In the genomic region with DNA sequence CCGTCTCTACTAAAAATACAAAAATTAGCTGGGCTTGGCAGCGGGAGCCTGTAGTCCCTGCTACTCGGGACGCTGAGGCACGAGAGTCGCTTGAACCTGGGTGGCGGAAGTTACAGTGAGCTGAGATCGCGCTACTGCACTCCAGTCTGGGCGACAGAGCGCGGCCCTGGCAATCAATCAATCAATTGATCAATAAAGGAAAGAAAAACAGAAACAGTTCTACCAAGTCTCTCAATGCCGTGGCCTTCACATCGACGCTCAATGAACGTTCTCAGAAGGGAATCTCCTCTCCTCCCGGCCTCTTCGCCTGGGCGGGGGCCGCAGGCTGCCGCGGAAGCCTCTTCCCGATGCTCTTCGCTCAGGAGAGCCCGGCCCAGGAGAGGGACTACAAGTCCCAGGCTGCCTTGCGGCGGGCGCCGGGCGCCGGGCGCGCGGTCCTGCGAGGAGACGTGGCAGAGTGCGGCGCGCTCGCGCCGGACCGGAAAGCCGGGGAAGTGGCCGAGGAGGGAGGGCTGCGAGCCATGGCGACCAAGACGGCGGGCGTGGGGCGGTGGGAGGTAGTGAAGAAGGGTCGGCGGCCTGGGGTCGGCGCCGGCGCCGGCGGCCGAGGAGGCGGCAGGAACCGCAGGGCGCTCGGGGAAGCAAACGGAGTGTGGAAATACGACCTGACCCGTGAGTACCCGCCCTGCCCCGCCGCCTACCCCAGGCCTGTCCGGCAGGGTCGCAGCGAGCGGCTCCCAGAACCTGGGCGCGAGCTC, we compare ENCODE assay signal across 8 cellular contexts. TPM values are rescaled to one million over a fixed set of nuclear protein-coding genes. Genes with fewer than 3 reads are reported as not detected.
DNase-seq lines count a peak whose midpoint lies in the region; ATAC-seq and TF ChIP-seq lines count a peak whose summit lies in the region.

A gene with protein sequence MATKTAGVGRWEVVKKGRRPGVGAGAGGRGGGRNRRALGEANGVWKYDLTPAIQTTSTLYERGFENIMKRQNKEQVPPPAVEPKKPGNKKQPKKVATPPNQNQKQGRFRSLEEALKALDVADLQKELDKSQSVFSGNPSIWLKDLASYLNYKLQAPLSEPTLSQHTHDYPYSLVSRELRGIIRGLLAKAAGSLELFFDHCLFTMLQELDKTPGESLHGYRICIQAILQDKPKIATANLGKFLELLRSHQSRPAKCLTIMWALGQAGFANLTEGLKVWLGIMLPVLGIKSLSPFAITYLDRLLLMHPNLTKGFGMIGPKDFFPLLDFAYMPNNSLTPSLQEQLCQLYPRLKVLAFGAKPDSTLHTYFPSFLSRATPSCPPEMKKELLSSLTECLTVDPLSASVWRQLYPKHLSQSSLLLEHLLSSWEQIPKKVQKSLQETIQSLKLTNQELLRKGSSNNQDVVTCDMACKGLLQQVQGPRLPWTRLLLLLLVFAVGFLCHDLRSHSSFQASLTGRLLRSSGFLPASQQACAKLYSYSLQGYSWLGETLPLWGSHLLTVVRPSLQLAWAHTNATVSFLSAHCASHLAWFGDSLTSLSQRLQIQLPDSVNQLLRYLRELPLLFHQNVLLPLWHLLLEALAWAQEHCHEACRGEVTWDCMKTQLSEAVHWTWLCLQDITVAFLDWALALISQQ (plus strand): TSS at position 471 of the 758 bp plus-strand sequence. CDS start 51 bp downstream, at position 522.

- peaks cover 27% of the 10 kb centered on the region for H3K36me3 ChIP-seq in H7 (replicated peaks; ENCODE audit: control insufficient read depth, insufficient read depth, low read length)
- H3K36me3 ChIP-seq in SJSA1 = peaks cover 54% of the 10 kb centered on the region
- H3K36me3 ChIP-seq in gastroesophageal sphincter = peaks cover 0 to 46% of the 10 kb centered on the region in 2 donors

- DNase-seq in GDM1 (lab: John Stamatoyannopoulos, UW) = peak; percentile 83
- DNase-seq in H7 = peak; percentile 97
- DNase-seq in M059J (ENCODE audit: low read depth) = peak; percentile 85
- DNase-seq in SJSA1 (ENCODE audit: low read depth in 1 of 2, low spot score in 2 of 2) = peak; percentile 90 to 91
- DNase-seq in activated naive CD4-positive, alpha-beta T cell (lab: John Stamatoyannopoulos, UW) = peak; percentile 12 to 60 (median 36)
- DNase-seq in non-pigmented ciliary epithelial cell (ENCODE audit: low read depth) = peak; percentile 40
- DNase-seq in superior temporal gyrus (ENCODE audit: extremely low spot score) = peak; percentile 85

- H3K27ac ChIP-seq in SJSA1 (peak within 1 kb of the TSS; percentile 80), gastroesophageal sphincter (peak within 1 kb of the TSS; percentile 51 to 90 (median 86))

- peak in 3 of 4 experiments; percentile 25 to 39 (median 25) for TF ChIP-seq CTCF in gastroesophageal sphincter (IDR thresholded peaks at IDR 0.05)

- peak; percentile 98 for ATAC-seq in gastroesophageal sphincter

- no peak for TF ChIP-seq EP300 in gastroesophageal sphincter (IDR thresholded peaks at IDR 0.05)

- no peaks in the 10 kb centered on the region for H3K9me3 ChIP-seq in SJSA1 (replicated peaks)
- H3K9me3 ChIP-seq in gastroesophageal sphincter = no peaks in the 10 kb centered on the region

- peak; percentile 73 to 77 for TF ChIP-seq POLR2A in gastroesophageal sphincter (IDR thresholded peaks at IDR 0.05)

- H3K4me3 ChIP-seq in H7 (ENCODE audit: insufficient read depth, low read depth, low read length) = peak within 1 kb of the TSS; percentile 96
- peak within 1 kb of the TSS; percentile 93 for H3K4me3 ChIP-seq in SJSA1
- peak within 1 kb of the TSS; percentile 80 to 90 for H3K4me3 ChIP-seq in gastroesophageal sphincter

- 0 to 1% methylated on average over 12 to 14 of the region's 76 CpGs for WGBS in gastroesophageal sphincter (ENCODE audit: low coverage in 1 of 2), 2 donors

- H3K27me3 ChIP-seq in H7 (ENCODE audit: control insufficient read depth, insufficient read depth, low read length) (no peaks in the 10 kb centered on the region), SJSA1 (replicated peaks) (no peaks in the 10 kb centered on the region), gastroesophageal sphincter (no peaks in the 10 kb centered on the region)

- H3K4me1 ChIP-seq in SJSA1 (replicated peaks) (peaks cover 10% of the 10 kb centered on the region), gastroesophageal sphincter (peaks cover 0 to 41% (median 9%) of the 10 kb centered on the region in 3 donors)

RNA-seq across cellular contexts. Expression of the gene that starts here (rescaled TPM):
- 46.5 and 46.6 TPM in 2 replicates for total RNA-seq in H7 (2014; rRNA removed; shearing (Covaris generic))
- 88.6 and 98.5 TPM in 2 replicates for total RNA-seq in M059J (2014; rRNA removed; shearing (Covaris generic))
- total RNA-seq in SJSA1 (2014; rRNA removed; shearing (Covaris generic)) = 52.4 and 57.3 TPM in 2 replicates
- total RNA-seq in gastroesophageal sphincter = 10 to 100 TPM; 16.7 to 39.4 (median 30.3) TPM

Comparison
In these comparisons a context has a peak if more than half of its experiments do, and no peak if none do; other contexts are left out.
1. Peak in every context shown above with its lines: DNase-seq, ATAC-seq, H3K4me3 ChIP-seq and H3K27ac ChIP-seq.
2. DNase-seq: peak in every context shown above with its lines; median percentile 97 in H7; 90 in SJSA1; 85 in M059J; 85 in superior temporal gyrus; 83 in GDM1; 40 in non-pigmented ciliary epithelial cell; 36 in activated naive CD4-positive, alpha-beta T cell.